In genomic region chr1:37481289-37482003, GRCh38 we compare ENCODE assay signal across 9 cellular contexts. TPM values are rescaled to one million over a fixed set of nuclear protein-coding genes. Genes with fewer than 3 reads are reported as not detected.
DNase-seq lines count a peak whose midpoint lies in the region; ATAC-seq and TF ChIP-seq lines count a peak whose summit lies in the region.
"Had no signal": no experiment of that assay in that cellular context is flagged by ENCODE, and none has a peak within 500 bp of the region (broad histone marks: within the 10 kb centered on the region; RNA-seq: fewer than 3 reads in every experiment).

No MANE protein-coding gene starts in this region.

- H3K36me3 ChIP-seq in PC-9 (ENCODE audit: low read depth) (peaks cover 38% of the 10 kb centered on the region), adrenal gland (replicated peaks in 1 of 2) (peaks cover 0 to 51% of the 10 kb centered on the region in 2 donors), neutrophil (peaks cover 75% of the 10 kb centered on the region)

- 51 to 61% (median 54%) methylated on average over 14 to 26 of the region's 26 CpGs for WGBS in adrenal gland, 4 donors

- no peak for TF ChIP-seq CTCF in C4-2B (conservative IDR thresholded peaks at IDR 0.05)
- TF ChIP-seq CTCF in PC-9 (conservative IDR thresholded peaks at IDR 0.05): no peak
- TF ChIP-seq CTCF in adrenal gland (IDR thresholded peaks at IDR 0.05): no peak
- TF ChIP-seq CTCF in neutrophil (IDR thresholded peaks at IDR 0.05): no peak

- H3K4me2 ChIP-seq in PC-9: peak overlapping the region; percentile 95; the same call in 1 of the 2 replicates

- no peak for TF ChIP-seq POLR2A in adrenal gland (IDR thresholded peaks at IDR 0.05)

- H3K4me1 ChIP-seq in PC-9 (replicated peaks; ENCODE audit: insufficient read depth) (peaks cover 73% of the 10 kb centered on the region), adrenal gland (replicated peaks in 1 of 2) (peaks cover 72 to 96% of the 10 kb centered on the region in 2 donors), neutrophil (ENCODE audit: control insufficient read depth in 1 of 2, insufficient read depth in 1 of 2, low read depth in 1 of 2, low read length in 1 of 2) (peaks cover 62 to 64% of the 10 kb centered on the region in 2 experiments)

- DNase-seq in PC-9 (no peak), adrenal gland (peak in 6 of 7 donors; percentile 35 to 60 (median 47)), DMS 273 treated with DMSO at 0.1 percent for 48 hours (lab: John Stamatoyannopoulos, UW) (no peak), activated gamma-delta T cell treated with Interleukin-2 at 50 U/mL for 16 hours (no peak), posterior cingulate gyrus (no peak)
- DNase-seq: C1 segment of cervical spinal cord had no signal

- POLR2A ChIA-PET in PC-9 (lab: Charles Lee; ENCODE audit: unreplicated experiment): interaction anchor here (0.6 kb wide), 1 partner anchor 1712 kb away, joined by 3 read pairs; the partner anchor contains the start of gene CLSPN

- H3K27ac ChIP-seq in C4-2B (peak overlapping the region; percentile 87), PC-9 (peak overlapping the region; percentile 67; the same call in 1 of the 2 replicates), adrenal gland (peak overlapping the region in 3 of 5 donors; percentile 90 to 98 (median 95)), neutrophil (peak overlapping the region; percentile 94)

- CTCF ChIA-PET in PC-9 (lab: Charles Lee): no interaction called here

- no peak overlapping the region for H3K4me3 ChIP-seq in PC-9
- no peak overlapping the region for H3K4me3 ChIP-seq in adrenal gland
- no peak overlapping the region for H3K4me3 ChIP-seq in neutrophil (ENCODE audit: low read depth in 1 of 2, low read length in 1 of 2)

- H3K9me2 ChIP-seq in PC-9 (ENCODE audit: insufficient read depth): no peaks in the 10 kb centered on the region

- peaks cover 55% of the 10 kb centered on the region for H3K79me2 ChIP-seq in PC-9 (ENCODE audit: low read depth)

- intact Hi-C loops in PC-9 (cut with micrococcal nuclease; ENCODE audit: unreplicated experiment): no loop called here
- intact Hi-C loops in adrenal gland (cut with DNase I): no loop called here
- intact Hi-C loops in posterior cingulate gyrus (cut with DNase I): no loop called here

- H3F3A ChIP-seq in PC-9 (ENCODE audit: insufficient read depth, low read depth): peaks cover 70% of the 10 kb centered on the region

- BruUV-seq in PC-9 (replicated peaks; lab: Mats Ljungman, UMichigan): no TSS peak

- no peaks in the 10 kb centered on the region; the same call in 1 of the 2 replicates for H4K20me1 ChIP-seq in PC-9 (ENCODE audit: insufficient read depth)

- H3K9me3 ChIP-seq in PC-9 (ENCODE audit: insufficient read depth, low read depth) (no peaks in the 10 kb centered on the region), adrenal gland (replicated peaks in 1 of 3) (no peaks in the 10 kb centered on the region), neutrophil (no peaks in the 10 kb centered on the region)

- no peak for ATAC-seq in SK-N-SH treated with all-trans-retinoic acid at 6 μM for 48 hours

- no peak overlapping the region for H2AFZ ChIP-seq in PC-9

- H3K27me3 ChIP-seq in PC-9 (ENCODE audit: insufficient read depth, low read depth) (no peaks in the 10 kb centered on the region), adrenal gland (no peaks in the 10 kb centered on the region), neutrophil (no peaks in the 10 kb centered on the region)

TF ChIP-seq in SK-N-SH treated with all-trans-retinoic acid at 6 μM for 48 hours, 23 proteins besides CTCF, POLR2A, EP300 and RAD21:
- no peak for TF ChIP-seq POU6F1 (CRISPR knock-in tag; IDR thresholded peaks at IDR 0.05; ENCODE audit: borderline replicate concordance, low read depth)
- TF ChIP-seq ZC3H10 (CRISPR knock-in tag; IDR thresholded peaks at IDR 0.05): no peak
- TF ChIP-seq ESRRG (CRISPR knock-in tag; IDR thresholded peaks at IDR 0.05): no peak
- no peak for TF ChIP-seq GLIS3 (CRISPR knock-in tag; IDR thresholded peaks at IDR 0.05)

RNA-seq across cellular contexts. Expression of gene ZC3H12A, which starts 7.1 kb away (rescaled TPM):
- total RNA-seq in PC-9 (2021) (18.7 and 18.9 TPM in 2 replicates), adrenal gland (10 to 100 TPM in 7 of 8 donors, 1 to 10 TPM in 1; 5.8 to 53.0 (median 19.8) TPM)
- polyA plus RNA-seq in adrenal gland: 10 to 100 TPM in 2 of 3 donors, 1 to 10 TPM in 1; 3.2 to 17.0 (median 11.8) TPM

RNA-seq across cellular contexts. Expression of gene MEAF6, which starts 33.1 kb away (rescaled TPM):
- total RNA-seq in PC-9 (2021) (72.3 and 88.7 TPM in 2 replicates), adrenal gland (10 to 100 TPM; 45.7 to 74.5 (median 56.0) TPM)
- polyA plus RNA-seq in adrenal gland: 10 to 100 TPM; 37.8 to 67.4 (median 43.4) TPM

Comparison
In these comparisons a context has a peak if more than half of its experiments do, and no peak if none do; other contexts are left out.
1. DNase-seq: peak in adrenal gland (6 of 7); none in PC-9 (0 of 2), DMS 273 treated with DMSO at 0.1 percent for 48 hours (single experiment), activated gamma-delta T cell treated with Interleukin-2 at 50 U/mL for 16 hours (single experiment) and posterior cingulate gyrus (0 of 10).
2. Peak in every context shown above with its lines, with median percentiles within 50 percentile points of each other: H3K27ac ChIP-seq.